In genomic region chr10:60384708-60385398, GRCh38 we compare ENCODE assay signal across 1 cellular context.
TF ChIP-seq lines count a peak whose summit lies in the region.

No MANE protein-coding gene starts in this region.

TF ChIP-seq in GM23338, 12 proteins besides CTCF, POLR2A, EP300 and RAD21 (continued from another document):
- no peak for TF ChIP-seq ZNF462 (CRISPR knock-in tag; IDR thresholded peaks at IDR 0.05)
- no peak for TF ChIP-seq STAT1 (IDR thresholded peaks at IDR 0.05; ENCODE audit: unreplicated experiment)
- TF ChIP-seq CREB1 (CRISPR knock-in tag; IDR thresholded peaks at IDR 0.05; ENCODE audit: low read depth), result no peak
- TF ChIP-seq ZNF331 (CRISPR knock-in tag; IDR thresholded peaks at IDR 0.05; ENCODE audit: low read depth), result no peak
- no peak for TF ChIP-seq EZH2phosphoT487 (IDR thresholded peaks at IDR 0.05; ENCODE audit: unreplicated experiment)
TF ChIP-seq in GM23338: peak in this region for 0.
